Comparison of ENCODE assay signal across 31 cellular contexts in genomic region chr7:35389636-35390035, GRCh38.
"Had no signal": no experiment of that assay in that cellular context is flagged by ENCODE, and none has a peak within 500 bp of the region (broad histone marks: within the 10 kb centered on the region; RNA-seq: fewer than 3 reads in every experiment).

No MANE protein-coding gene starts in this region.

- DNase-seq: activated B cell treated with CpG ODN at 0.5 μM for 24 hours; activated CD4-positive, alpha-beta T cell treated with anti-CD3 and anti-CD28 coated beads for 1 hour; activated CD4-positive, alpha-beta T cell treated with anti-CD3 and anti-CD28 coated beads, Interleukin-2, amount 10 ng/mL, durations not matched to agents 24 days and 14 days; activated CD4-positive, alpha-beta T cell treated with anti-CD3 and anti-CD28 coated beads, Interleukin-2, amount 50 U/mL, for 48 hours; activated CD8-positive, alpha-beta memory T cell treated with anti-CD3 and anti-CD28 coated beads, Interleukin-2, amount 10 ng/mL, durations not matched to agents 7 days and 5 days; activated gamma-delta T cell treated with Interleukin-2 at 50 U/mL for 16 hours; activated naive CD4-positive, alpha-beta T cell treated with anti-CD3 and anti-CD28 coated beads, Interleukin-2, amount 10 ng/mL, durations not matched to agents 7 days and 5 days; activated naive CD8-positive, alpha-beta T cell treated with anti-CD3 and anti-CD28 coated beads, Interleukin-2, amount 10 ng/mL, durations not matched to agents 7 days and 5 days; activated T-cell treated with anti-CD3 and anti-CD28 coated beads, Interleukin-2, amount 50 U/mL, for 48 hours; adrenal gland; aorta; Kasumi-1; KBM-7; MG63; MV-4-11; NCI-H1105; NCI-H1436; NCI-H1694 treated with DMSO at 0.1 percent for 48 hours; NCI-H2029 treated with DMSO at 0.1 percent for 48 hours; NCI-H510A treated with DMSO at 0.1 percent for 48 hours; NCI-H69; NK-92 treated with Interleukin-12 subunit alpha and Interleukin-12 subunit beta, amount 100 ng/mL, for 24 hours; OCI-M1; T-cell; T-helper 2 cell; T1000 had no signal

- FAIRE-seq: RCC 7860, TTC549 had no signal

- H3K9me3 Mint-ChIP-seq: activated B cell treated with CpG ODN at 0.5 μM for 24 hours; activated CD4-positive, alpha-beta T cell treated with anti-CD3 and anti-CD28 coated beads, Interleukin-2, amount 10 ng/mL, durations not matched to agents 24 days and 14 days; activated naive CD4-positive, alpha-beta T cell treated with anti-CD3 and anti-CD28 coated beads, Interleukin-2, amount 10 ng/mL, durations not matched to agents 7 days and 5 days; activated naive CD8-positive, alpha-beta T cell treated with anti-CD3 and anti-CD28 coated beads, Interleukin-2, amount 10 ng/mL, durations not matched to agents 7 days and 5 days; activated T-helper 17 cell treated with anti-CD3 and anti-CD28 coated beads, Interleukin-2, amount 50 U/mL, for 72 hours; T-cell had no signal

- H3K4me1 ChIP-seq: adrenal gland had no signal

- H3K4me3 ChIP-seq: adrenal gland, MG63, SK-N-MC had no signal

- H3K27ac Mint-ChIP-seq: activated B cell treated with CpG ODN at 0.5 μM for 24 hours; activated CD4-positive, alpha-beta T cell treated with anti-CD3 and anti-CD28 coated beads, Interleukin-2, amount 10 ng/mL, durations not matched to agents 24 days and 14 days; activated CD8-positive, alpha-beta memory T cell treated with anti-CD3 and anti-CD28 coated beads, Interleukin-2, amount 10 ng/mL, durations not matched to agents 7 days and 5 days; activated naive CD4-positive, alpha-beta T cell treated with anti-CD3 and anti-CD28 coated beads, Interleukin-2, amount 10 ng/mL, durations not matched to agents 7 days and 5 days; activated naive CD8-positive, alpha-beta T cell treated with anti-CD3 and anti-CD28 coated beads, Interleukin-2, amount 10 ng/mL, durations not matched to agents 7 days and 5 days; activated T-helper 17 cell treated with anti-CD3 and anti-CD28 coated beads, Interleukin-2, amount 50 U/mL, for 72 hours; T-cell had no signal

- H3K36me3 Mint-ChIP-seq: activated CD8-positive, alpha-beta memory T cell treated with anti-CD3 and anti-CD28 coated beads, Interleukin-2, amount 10 ng/mL, durations not matched to agents 7 days and 5 days; activated naive CD4-positive, alpha-beta T cell treated with anti-CD3 and anti-CD28 coated beads, Interleukin-2, amount 10 ng/mL, durations not matched to agents 7 days and 5 days; activated naive CD8-positive, alpha-beta T cell treated with anti-CD3 and anti-CD28 coated beads, Interleukin-2, amount 10 ng/mL, durations not matched to agents 7 days and 5 days; T-cell had no signal

- H3K36me3 ChIP-seq: adrenal gland, MG63 had no signal

- H3K4me1 Mint-ChIP-seq: activated B cell treated with CpG ODN at 0.5 μM for 24 hours; activated CD4-positive, alpha-beta T cell treated with anti-CD3 and anti-CD28 coated beads, Interleukin-2, amount 10 ng/mL, durations not matched to agents 24 days and 14 days; activated CD8-positive, alpha-beta memory T cell treated with anti-CD3 and anti-CD28 coated beads, Interleukin-2, amount 10 ng/mL, durations not matched to agents 7 days and 5 days; activated naive CD4-positive, alpha-beta T cell treated with anti-CD3 and anti-CD28 coated beads, Interleukin-2, amount 10 ng/mL, durations not matched to agents 7 days and 5 days; activated naive CD8-positive, alpha-beta T cell treated with anti-CD3 and anti-CD28 coated beads, Interleukin-2, amount 10 ng/mL, durations not matched to agents 7 days and 5 days; activated T-helper 17 cell treated with anti-CD3 and anti-CD28 coated beads, Interleukin-2, amount 50 U/mL, for 72 hours; T-cell had no signal

- H3K27me3 Mint-ChIP-seq: activated CD4-positive, alpha-beta T cell treated with anti-CD3 and anti-CD28 coated beads, Interleukin-2, amount 10 ng/mL, durations not matched to agents 24 days and 14 days; activated T-helper 17 cell treated with anti-CD3 and anti-CD28 coated beads, Interleukin-2, amount 50 U/mL, for 72 hours had no signal

- H3K27ac ChIP-seq: adrenal gland, SK-N-MC had no signal

- H3K9me3 ChIP-seq: adrenal gland, MG63 had no signal

- H3K27me3 ChIP-seq: adrenal gland, MG63 had no signal

- ATAC-seq: activated CD8-positive, alpha-beta memory T cell treated with anti-CD3 and anti-CD28 coated beads, Interleukin-2, amount 10 ng/mL, durations not matched to agents 7 days and 5 days; activated T-helper 17 cell treated with anti-CD3 and anti-CD28 coated beads, Interleukin-2, amount 50 U/mL, for 72 hours; Right ventricle myocardium inferior; T-cell had no signal

- H3K4me3 Mint-ChIP-seq: activated B cell treated with CpG ODN at 0.5 μM for 24 hours; activated CD4-positive, alpha-beta T cell treated with anti-CD3 and anti-CD28 coated beads, Interleukin-2, amount 10 ng/mL, durations not matched to agents 24 days and 14 days; activated CD8-positive, alpha-beta memory T cell treated with anti-CD3 and anti-CD28 coated beads, Interleukin-2, amount 10 ng/mL, durations not matched to agents 7 days and 5 days; activated naive CD4-positive, alpha-beta T cell treated with anti-CD3 and anti-CD28 coated beads, Interleukin-2, amount 10 ng/mL, durations not matched to agents 7 days and 5 days; activated naive CD8-positive, alpha-beta T cell treated with anti-CD3 and anti-CD28 coated beads, Interleukin-2, amount 10 ng/mL, durations not matched to agents 7 days and 5 days; activated T-helper 17 cell treated with anti-CD3 and anti-CD28 coated beads, Interleukin-2, amount 50 U/mL, for 72 hours; T-cell had no signal
